In the genomic region with DNA sequence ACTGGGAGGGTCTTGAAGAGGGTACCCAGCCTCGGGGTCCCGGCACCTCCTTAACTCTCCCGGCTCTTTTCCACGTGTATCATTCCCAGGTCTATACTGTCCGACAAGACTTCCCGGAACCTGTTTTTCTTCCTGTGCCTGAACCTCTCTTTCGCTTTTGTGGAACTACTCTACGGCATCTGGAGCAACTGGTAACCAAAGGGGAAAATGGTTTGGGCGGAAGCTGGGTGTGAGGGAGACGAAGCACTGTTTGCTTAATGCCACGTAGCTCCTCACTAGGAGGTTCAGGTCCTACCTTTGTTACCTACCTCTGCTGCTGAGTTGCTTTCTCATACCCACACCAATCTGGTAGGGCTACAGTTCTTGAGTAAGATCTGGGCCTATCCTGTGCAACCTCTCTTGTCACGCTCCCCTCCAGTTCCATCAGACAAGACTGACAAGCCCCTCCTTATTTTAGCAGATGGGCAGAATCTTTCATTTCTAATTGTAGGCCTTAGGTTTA, we compare ENCODE assay signal across 8 cellular contexts. TPM values are rescaled to one million over a fixed set of nuclear protein-coding genes. Genes with fewer than 3 reads are reported as not detected.
DNase-seq lines count a peak whose midpoint lies in the region; ATAC-seq and TF ChIP-seq lines count a peak whose summit lies in the region.

No MANE protein-coding gene starts in this region.

- WGBS in gastroesophageal sphincter (ENCODE audit: low coverage in 1 of 2), 2 donors: 2 to 25% methylated on average over 2 to 12 of the region's 12 CpGs
- 0% methylated on average over 12 of the region's 12 CpGs for WGBS in aorta, 2 donors

- H3K9me3 Mint-ChIP-seq in Calu3 (ENCODE audit: low read depth, unreplicated experiment) (no peaks in the 10 kb centered on the region), progenitor cell of endocrine pancreas (ENCODE audit: low read depth) (peaks cover under 1% of the 10 kb centered on the region)

- H3K27me3 ChIP-seq in Peyer's patch: no peaks in the 10 kb centered on the region
- H3K27me3 ChIP-seq in gastroesophageal sphincter: no peaks in the 10 kb centered on the region
- H3K27me3 ChIP-seq in aorta (ENCODE audit: control insufficient read depth in 1 of 2, insufficient read depth in 2 of 2, low read length in 1 of 2): no peaks in the 10 kb centered on the region

- peak; percentile 28 for DNase-seq in Calu3
- peak in 2 of 3 donors; percentile 45 to 63 for DNase-seq in Peyer's patch
- peak; percentile 48 for DNase-seq in activated effector memory CD4-positive, alpha-beta T cell treated with Interleukin-2 at 50 U/mL for 16 hours
- no peak for DNase-seq in progenitor cell of endocrine pancreas (ENCODE audit: low spot score, unreplicated experiment)
- no peak for DNase-seq in aorta

- peak overlapping the region; percentile 73 to 86 (median 80) for H3K4me3 ChIP-seq in Peyer's patch
- peak overlapping the region; percentile 77 to 95 for H3K4me3 ChIP-seq in gastroesophageal sphincter
- H3K4me3 ChIP-seq in aorta (ENCODE audit: low read length in 2 of 2): peak overlapping the region; percentile 31 to 70

- TF ChIP-seq CTCF in Calu3 (IDR thresholded peaks at IDR 0.05; ENCODE audit: unreplicated experiment): no peak
- TF ChIP-seq CTCF in Peyer's patch (IDR thresholded peaks at IDR 0.05): no peak
- no peak for TF ChIP-seq CTCF in gastroesophageal sphincter (IDR thresholded peaks at IDR 0.05)
- TF ChIP-seq CTCF in progenitor cell of endocrine pancreas (IDR thresholded peaks at IDR 0.05; ENCODE audit: unreplicated experiment): no peak

- CTCF ChIA-PET in Calu3 (lab: Charles Lee): no interaction called here

- H3K9me3 ChIP-seq in Peyer's patch (no peaks in the 10 kb centered on the region), gastroesophageal sphincter (no peaks in the 10 kb centered on the region), aorta (ENCODE audit: control insufficient read depth, low read length) (no peaks in the 10 kb centered on the region)

- H3K36me3 Mint-ChIP-seq in Calu3 (ENCODE audit: insufficient read depth, unreplicated experiment): peaks cover 38% of the 10 kb centered on the region
- H3K36me3 Mint-ChIP-seq in progenitor cell of endocrine pancreas (ENCODE audit: insufficient read depth): peaks cover 13% of the 10 kb centered on the region

- H3K4me1 ChIP-seq in Peyer's patch (peaks cover 0 to 23% (median 3%) of the 10 kb centered on the region in 4 donors), gastroesophageal sphincter (peaks cover 5 to 50% (median 9%) of the 10 kb centered on the region in 3 donors), aorta (ENCODE audit: control insufficient read depth in 1 of 2, insufficient read depth in 2 of 2, low read length in 2 of 2) (no peaks in the 10 kb centered on the region)

- intact Hi-C loops in Calu3 (cut with micrococcal nuclease; ENCODE audit: unreplicated experiment): no loop called here
- intact Hi-C loops in aorta (cut with DNase I): loop anchor here (5.0 to 10.0 kb wide), 3 partner anchors 544 to 762 kb away; partner anchors contain the start of genes CDC14A (in 1 of the 2), DBT (in 1 of the 2), SASS6 (in 1 of the 2) and TRMT13 (in 1 of the 2)

- peak overlapping the region; percentile 97 for H3K27ac Mint-ChIP-seq in Calu3 (ENCODE audit: unreplicated experiment)
- H3K27ac Mint-ChIP-seq in progenitor cell of endocrine pancreas: peak overlapping the region; percentile 97

- BruUV-seq in Calu3 (replicated peaks; lab: Mats Ljungman, UMichigan): no TSS peak

- ATAC-seq in GM19438 (IDR thresholded peaks at IDR 0.05; ENCODE audit: low read depth, unreplicated experiment) (peak; percentile 33), HG03521 (IDR thresholded peaks at IDR 0.05; ENCODE audit: unreplicated experiment) (peak; percentile 58), gastroesophageal sphincter (peak; percentile 1), aorta (ENCODE audit: low FRiP score) (peak; percentile 2)

- no peaks in the 10 kb centered on the region for H3K4me1 Mint-ChIP-seq in Calu3 (ENCODE audit: low read depth, unreplicated experiment)
- peaks cover 24% of the 10 kb centered on the region for H3K4me1 Mint-ChIP-seq in progenitor cell of endocrine pancreas (ENCODE audit: low read depth)

- H3K36me3 ChIP-seq in Peyer's patch (peaks cover 0 to 14% (median 0%) of the 10 kb centered on the region in 3 donors), gastroesophageal sphincter (peaks cover 0 to 28% of the 10 kb centered on the region in 2 donors), aorta (ENCODE audit: control insufficient read depth in 1 of 2, insufficient read depth in 2 of 2, low read length in 1 of 2) (no peaks in the 10 kb centered on the region)

- TF ChIP-seq EP300 in gastroesophageal sphincter (IDR thresholded peaks at IDR 0.05): no peak

- peak overlapping the region; percentile 91 for H3K4me3 Mint-ChIP-seq in Calu3 (ENCODE audit: low read depth, unreplicated experiment)
- peak overlapping the region; percentile 100 for H3K4me3 Mint-ChIP-seq in progenitor cell of endocrine pancreas (ENCODE audit: low read depth)

- H3K27me3 Mint-ChIP-seq in Calu3 (ENCODE audit: unreplicated experiment): no peaks in the 10 kb centered on the region
- no peaks in the 10 kb centered on the region for H3K27me3 Mint-ChIP-seq in progenitor cell of endocrine pancreas

- H3K27ac ChIP-seq in Peyer's patch (peak overlapping the region; percentile 81 to 98 (median 92)), gastroesophageal sphincter (peak overlapping the region; percentile 51 to 96 (median 94)), aorta (ENCODE audit: low read depth in 1 of 2, low read length in 2 of 2) (peak overlapping the region in 1 of 2 donors; percentile 35)

- TF ChIP-seq POLR2A in Peyer's patch (IDR thresholded peaks at IDR 0.05) (no peak), gastroesophageal sphincter (IDR thresholded peaks at IDR 0.05) (no peak)

RNA-seq across cellular contexts. Expression of gene SLC30A7, which starts 0.6 kb away (rescaled TPM):
- 38.2 and 39.4 TPM in 2 replicates for total RNA-seq in Calu3 (2022)
- total RNA-seq in Peyer's patch: 10 to 100 TPM; 18.2 to 28.5 (median 24.2) TPM
- 10 to 100 TPM; 11.2 to 19.8 (median 17.1) TPM for total RNA-seq in gastroesophageal sphincter
- 28.2 and 30.7 TPM in 2 replicates for total RNA-seq in progenitor cell of endocrine pancreas
- total RNA-seq in aorta: 10 to 100 TPM; 26.1 to 36.2 TPM
- 1 to 10 TPM; 2.1 to 5.3 TPM for polyA plus RNA-seq in aorta

RNA-seq across cellular contexts. Expression of gene EXTL2, which starts 1.9 kb away (rescaled TPM):
- total RNA-seq in Calu3 (2022) (11.4 and 13.8 TPM in 2 replicates), Peyer's patch (1 to 10 TPM; 1.6 to 9.1 (median 8.5) TPM), gastroesophageal sphincter (10 to 100 TPM; 10.6 to 22.1 (median 16.7) TPM), progenitor cell of endocrine pancreas (46.3 and 50.4 TPM in 2 replicates), aorta (10 to 100 TPM; 14.3 to 19.0 TPM)
- 10 to 100 TPM; 16.8 to 18.1 TPM for polyA plus RNA-seq in aorta

Comparison
In these comparisons a context has a peak if more than half of its experiments do, and no peak if none do; other contexts are left out.
1. DNase-seq: peak in Calu3 (single experiment), Peyer's patch (2 of 3) and activated effector memory CD4-positive, alpha-beta T cell treated with Interleukin-2 at 50 U/mL for 16 hours (single experiment); none in progenitor cell of endocrine pancreas (single experiment) and aorta (0 of 2).
2. ATAC-seq: peak in every context shown above with its lines; median percentile 58 in HG03521; 33 in GM19438; 2 in aorta; 1 in gastroesophageal sphincter.
3. Peak in every context shown above with its lines, with median percentiles within 50 percentile points of each other: H3K4me3 ChIP-seq.